In the genomic region with DNA sequence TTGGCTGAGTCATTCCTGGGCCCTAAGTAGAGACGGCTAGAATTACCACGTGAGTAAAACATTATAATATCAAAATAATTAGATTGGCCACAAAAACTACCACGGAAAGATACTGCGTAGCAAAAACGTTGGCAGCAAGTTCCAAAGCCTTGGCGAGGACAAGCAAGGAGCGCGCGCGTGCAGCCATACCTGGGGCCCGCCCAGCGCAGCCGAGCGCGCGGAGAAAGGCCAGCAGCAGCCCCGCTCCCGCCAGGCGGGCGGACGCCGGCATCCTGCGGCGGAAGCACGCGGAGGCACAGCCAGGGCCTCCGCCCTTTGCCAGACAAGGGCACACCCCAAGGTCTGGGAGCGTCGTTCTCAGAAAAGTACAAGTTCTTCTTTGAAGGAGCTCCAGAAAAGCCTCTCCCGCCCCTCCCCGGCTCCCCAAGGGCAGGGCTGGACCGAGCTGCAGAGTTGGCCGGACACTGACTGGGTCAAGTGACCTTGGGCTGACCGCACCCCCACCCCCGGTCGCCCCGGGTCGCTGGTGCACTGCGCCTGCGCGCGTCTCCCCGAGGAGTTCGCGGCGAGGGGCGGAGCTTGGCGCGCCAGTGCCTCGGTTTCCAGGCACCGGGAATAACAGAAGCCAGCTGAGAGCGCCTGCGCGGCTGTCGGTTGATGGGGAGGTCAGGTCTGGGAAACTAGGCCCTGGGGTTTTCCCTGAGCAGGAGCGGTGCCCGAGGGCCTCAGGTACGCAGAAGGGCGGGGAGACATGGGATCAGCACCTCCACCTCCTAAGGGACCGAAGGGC, we compare ENCODE assay signal across 1 cellular context.
TF ChIP-seq lines count a peak whose summit lies in the region.

TSS of gene ZC2HC1C (plus strand) at position 621 of the 790 bp plus-strand sequence. CDS start 933 bp downstream, outside the sequence.

TF ChIP-seq in K562, 482 proteins besides CTCF, POLR2A, EP300 and RAD21 (continued from another document and continues in another):
- peak; percentile 89 for TF ChIP-seq MGA (IDR thresholded peaks at IDR 0.05)
- 0 out of 4 replicates have a peak, but pooled peaks of 1 of the 2 experiments have one; percentile 31 for TF ChIP-seq RCOR1 (IDR thresholded peaks at IDR 0.05; ENCODE audit: borderline replicate concordance in 1 of 2, low read depth in 2 of 2, low read length in 2 of 2)
- TF ChIP-seq, protein P1, sequence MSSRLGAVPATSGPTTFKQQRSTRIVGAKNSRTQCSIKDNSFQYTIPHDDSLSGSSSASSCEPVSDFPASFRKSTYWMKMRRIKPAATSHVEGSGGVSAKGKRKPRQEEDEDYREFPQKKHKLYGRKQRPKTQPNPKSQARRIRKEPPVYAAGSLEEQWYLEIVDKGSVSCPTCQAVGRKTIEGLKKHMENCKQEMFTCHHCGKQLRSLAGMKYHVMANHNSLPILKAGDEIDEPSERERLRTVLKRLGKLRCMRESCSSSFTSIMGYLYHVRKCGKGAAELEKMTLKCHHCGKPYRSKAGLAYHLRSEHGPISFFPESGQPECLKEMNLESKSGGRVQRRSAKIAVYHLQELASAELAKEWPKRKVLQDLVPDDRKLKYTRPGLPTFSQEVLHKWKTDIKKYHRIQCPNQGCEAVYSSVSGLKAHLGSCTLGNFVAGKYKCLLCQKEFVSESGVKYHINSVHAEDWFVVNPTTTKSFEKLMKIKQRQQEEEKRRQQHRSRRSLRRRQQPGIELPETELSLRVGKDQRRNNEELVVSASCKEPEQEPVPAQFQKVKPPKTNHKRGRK (tag; IDR thresholded peaks at IDR 0.05): no peak
- TF ChIP-seq ZFP1 (CRISPR knock-in tag; IDR thresholded peaks at IDR 0.05): no peak
- TF ChIP-seq, protein P2, sequence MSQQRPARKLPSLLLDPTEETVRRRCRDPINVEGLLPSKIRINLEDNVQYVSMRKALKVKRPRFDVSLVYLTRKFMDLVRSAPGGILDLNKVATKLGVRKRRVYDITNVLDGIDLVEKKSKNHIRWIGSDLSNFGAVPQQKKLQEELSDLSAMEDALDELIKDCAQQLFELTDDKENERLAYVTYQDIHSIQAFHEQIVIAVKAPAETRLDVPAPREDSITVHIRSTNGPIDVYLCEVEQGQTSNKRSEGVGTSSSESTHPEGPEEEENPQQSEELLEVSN (IDR thresholded peaks at IDR 0.05; ENCODE audit: borderline replicate concordance in 1 of 2, extremely low read depth in 1 of 2, insufficient read depth in 1 of 2, insufficient read length in 1 of 2, low read depth in 1 of 2, low read length in 1 of 2, poor library complexity in 1 of 2, severe bottlenecking in 1 of 2): peak; percentile 92 to 99
- TF ChIP-seq CEBPG (CRISPR knock-in tag; IDR thresholded peaks at IDR 0.05): no peak
- TF ChIP-seq CEBPG (tag; conservative IDR thresholded peaks at IDR 0.05 in 1 of 2, IDR thresholded peaks at IDR 0.05 in 1 of 2): no peak
- TF ChIP-seq FOXP4 (CRISPR knock-in tag; IDR thresholded peaks at IDR 0.05; ENCODE audit: borderline replicate concordance): no peak
- TF ChIP-seq EHMT2 (IDR thresholded peaks at IDR 0.05): no peak
- no peak for TF ChIP-seq RBM17 (IDR thresholded peaks at IDR 0.05; ENCODE audit: borderline replicate concordance, low read depth, low read length)
- TF ChIP-seq KLF16 (IDR thresholded peaks at IDR 0.05): no peak
- peak; percentile 64 for TF ChIP-seq FOSL1 (tag; conservative IDR thresholded peaks at IDR 0.05)
- no peak for TF ChIP-seq NFRKB (IDR thresholded peaks at IDR 0.05; ENCODE audit: low read depth)
- TF ChIP-seq MTF1 (CRISPR knock-in tag; IDR thresholded peaks at IDR 0.05; ENCODE audit: borderline replicate concordance): no peak
- no peak for TF ChIP-seq PTTG1 (tag; IDR thresholded peaks at IDR 0.05; ENCODE audit: low read depth)
- TF ChIP-seq NR3C1 (CRISPR knock-in tag; IDR thresholded peaks at IDR 0.05): no peak
- no peak for TF ChIP-seq DNMT1 (IDR thresholded peaks at IDR 0.05)
- TF ChIP-seq TGIF2 (CRISPR knock-in tag; IDR thresholded peaks at IDR 0.05): no peak
- TF ChIP-seq CCAR2 (IDR thresholded peaks at IDR 0.05; ENCODE audit: low read depth, low read length): no peak
- TF ChIP-seq ZNF165 (CRISPR knock-in tag; IDR thresholded peaks at IDR 0.05; ENCODE audit: borderline replicate concordance): no peak
- peak; percentile 58; the same call in 1 of the 2 replicates for TF ChIP-seq E2F1 (CRISPR knock-in tag; IDR thresholded peaks at IDR 0.05)
- TF ChIP-seq ILK (tag; IDR thresholded peaks at IDR 0.05; ENCODE audit: borderline replicate concordance, low read depth): no peak
- TF ChIP-seq ELF2 (CRISPR knock-in tag; IDR thresholded peaks at IDR 0.05): no peak
- no peak for TF ChIP-seq ZKSCAN3 (CRISPR knock-in tag; IDR thresholded peaks at IDR 0.05)
- no peak for TF ChIP-seq E2F4 (CRISPR knock-in tag; IDR thresholded peaks at IDR 0.05; ENCODE audit: low read depth)
- peak; percentile 50 for TF ChIP-seq KDM5B (IDR thresholded peaks at IDR 0.05; ENCODE audit: insufficient replicate concordance, low read depth, low read length)
- TF ChIP-seq PRPF4 (IDR thresholded peaks at IDR 0.05; ENCODE audit: insufficient read depth, low read depth, low read length, poor library complexity, severe bottlenecking): no peak
- TF ChIP-seq ZNF609 (CRISPR knock-in tag; IDR thresholded peaks at IDR 0.05; ENCODE audit: borderline replicate concordance): no peak
